Comparison of ENCODE assay signal across 16 cellular contexts in genomic region chrX:6383911-6384310, GRCh38.
"Had no signal": no experiment of that assay in that cellular context is flagged by ENCODE, and none has a peak within 500 bp of the region (broad histone marks: within the 10 kb centered on the region; RNA-seq: fewer than 3 reads in every experiment).

No MANE protein-coding gene starts in this region.

- H3K36me3 Mint-ChIP-seq: activated CD4-positive, alpha-beta memory T cell treated with anti-CD3 and anti-CD28 coated beads for 36 hours; activated naive CD8-positive, alpha-beta T cell; natural killer cell; stimulated activated naive B cell treated with anti-CD40 and anti-IgM and Interleukin-4, amounts not matched to agents 10 μg/mL and 1 μg/mL and 100 μg/mL, for 72 hours had no signal

- ATAC-seq: activated T-cell treated with anti-CD3 and anti-CD28 coated beads, Interleukin-2, amount 50 U/mL, for 4 hours; left cardiac atrium; mucosa of descending colon; natural killer cell; stimulated activated naive B cell treated with anti-CD40 and anti-IgM and Interleukin-4, amounts not matched to agents 10 μg/mL and 1 μg/mL and 100 μg/mL, for 72 hours had no signal

- H3K4me3 ChIP-seq: mucosa of descending colon, prostate gland, spleen, transverse colon had no signal

- H3K36me3 ChIP-seq: prostate gland, spleen, transverse colon had no signal

- DNase-seq: activated CD4-positive, alpha-beta memory T cell treated with anti-CD3 and anti-CD28 coated beads for 36 hours; activated effector memory CD4-positive, alpha-beta T cell treated with anti-CD3 and anti-CD28 coated beads, Interleukin-2, amount 50 U/mL, for 16 hours; activated T-cell treated with anti-CD3 and anti-CD28 coated beads, Interleukin-2, amount 50 U/mL, for 4 hours; cerebellar nuclear complex; erythroblast; hippocampal formation; left cardiac atrium; mucosa of descending colon; natural killer cell; spleen; stimulated activated CD4-positive, alpha-beta T cell treated with anti-CD3 and anti-CD28 coated beads, Interleukin-2, amount 100 ng/mL, for 24 hours; stimulated activated naive B cell treated with anti-CD40 and anti-IgM and Interleukin-4, amounts not matched to agents 10 μg/mL and 1 μg/mL and 100 μg/mL, for 72 hours; transverse colon had no signal

- H3K9me3 Mint-ChIP-seq: activated T-cell treated with anti-CD3 and anti-CD28 coated beads, Interleukin-2, amount 50 U/mL, for 4 hours; stimulated activated naive B cell treated with anti-CD40 and anti-IgM and Interleukin-4, amounts not matched to agents 10 μg/mL and 1 μg/mL and 100 μg/mL, for 72 hours had no signal

- H3K27ac Mint-ChIP-seq: activated CD4-positive, alpha-beta memory T cell treated with anti-CD3 and anti-CD28 coated beads for 36 hours; activated naive CD8-positive, alpha-beta T cell; dendritic cell treated with granulocyte-macrophage colony-stimulating factor and Interleukin-4, amounts not matched to agents 40 ng/mL and 50 ng/mL, for 4 days; natural killer cell; stimulated activated naive B cell treated with anti-CD40 and anti-IgM and Interleukin-4, amounts not matched to agents 10 μg/mL and 1 μg/mL and 100 μg/mL, for 72 hours had no signal

- H3K4me1 ChIP-seq: prostate gland, spleen, transverse colon had no signal

- H3K27ac ChIP-seq: prostate gland, spleen, transverse colon had no signal

- H3K9me3 ChIP-seq: mucosa of descending colon, prostate gland, spleen, transverse colon had no signal
